In the genomic region with DNA sequence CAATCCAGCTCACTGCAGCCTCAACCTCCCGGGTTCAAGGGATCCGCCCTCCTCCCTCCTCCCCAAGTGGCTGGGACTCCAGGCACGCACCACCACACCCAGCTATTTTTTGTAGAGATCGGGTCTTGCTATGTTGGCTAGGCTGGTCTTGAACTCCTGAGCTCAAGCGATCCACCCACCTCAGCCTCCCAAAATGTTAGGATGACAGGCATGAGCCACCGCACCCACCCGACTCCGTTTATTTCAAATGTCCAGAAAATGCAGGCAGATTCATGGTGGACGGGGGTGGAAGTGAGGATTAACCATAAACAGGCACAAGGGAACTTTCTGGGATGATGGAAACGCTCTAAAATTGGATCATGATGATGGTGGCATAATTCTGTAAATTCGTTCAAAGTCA, we compare ENCODE assay signal across 26 cellular contexts.
"Had no signal": no experiment of that assay in that cellular context is flagged by ENCODE, and none has a peak within 500 bp of the region (broad histone marks: within the 10 kb centered on the region; RNA-seq: fewer than 3 reads in every experiment).

No MANE protein-coding gene starts in this region.

- H3K27me3 ChIP-seq: neural progenitor cell, neutrophil, ovary, right atrium auricular region, right lobe of liver, stomach, testis, thyroid gland, transverse colon, upper lobe of left lung had no signal

- H3K9ac ChIP-seq: neural progenitor cell had no signal

- FAIRE-seq: keratinocyte had no signal

- H3K27ac Mint-ChIP-seq: natural killer cell; nephron progenitor cell; neural progenitor cell; stimulated activated naive B cell treated with anti-CD40 and anti-IgM and Interleukin-4, amounts not matched to agents 10 μg/mL and 1 μg/mL and 100 μg/mL, for 72 hours had no signal

- H3K36me3 ChIP-seq: lower lobe of right lung, neural progenitor cell, neutrophil, ovary, right atrium auricular region, right lobe of liver, thyroid gland, transverse colon, upper lobe of left lung had no signal

- H3K4me1 Mint-ChIP-seq: nephron progenitor cell, neural progenitor cell had no signal

- H3K4me1 ChIP-seq: lower lobe of right lung, neural progenitor cell, right lobe of liver, stomach, thyroid gland, transverse colon, upper lobe of left lung had no signal

- ATAC-seq: left lobe of liver; lower lobe of right lung; natural killer cell; stimulated activated naive B cell treated with anti-CD40 and anti-IgM and Interleukin-4, amounts not matched to agents 10 μg/mL and 1 μg/mL and 100 μg/mL, for 72 hours; stimulated activated naive CD8-positive, alpha-beta T cell treated with anti-CD3 and anti-CD28 coated beads, Interleukin-15, Interleukin-2, amounts not matched to agents 100 U/mL and 50 U/mL, for 24 hours had no signal

- H3K27ac ChIP-seq: lower lobe of right lung, neural progenitor cell, neutrophil, ovary, right atrium auricular region, right lobe of liver, stomach, testis, thyroid gland, transverse colon, upper lobe of left lung had no signal

- H3K4me3 Mint-ChIP-seq: natural killer cell; nephron progenitor cell; neural progenitor cell; stimulated activated naive B cell treated with anti-CD40 and anti-IgM and Interleukin-4, amounts not matched to agents 10 μg/mL and 1 μg/mL and 100 μg/mL, for 72 hours had no signal

- H3K36me3 Mint-ChIP-seq: natural killer cell had no signal

- H3K4me3 ChIP-seq: lower lobe of right lung, neural progenitor cell, ovary, right atrium auricular region, right lobe of liver, smooth muscle cell, stomach, thyroid gland, transverse colon, upper lobe of left lung had no signal

- H2AFZ ChIP-seq: neural progenitor cell had no signal

- DNase-seq: hippocampal formation; lower lobe of right lung; mammary epithelial cell; naive B cell; natural killer cell; nephron progenitor cell; occipital lobe; right lobe of liver; stimulated activated CD4-positive, alpha-beta T cell treated with anti-CD3 and anti-CD28 coated beads, Interleukin-12 subunit alpha, Interleukin-12 subunit beta, amount 100 ng/mL, for 4 hours; stimulated activated CD4-positive, alpha-beta T cell treated with anti-CD3 and anti-CD28 coated beads, Interleukin-15, amount 100 ng/mL, for 24 hours; stimulated activated CD4-positive, alpha-beta T cell treated with anti-CD3 and anti-CD28 coated beads, Interleukin-2, amount 100 ng/mL, for 24 hours; stimulated activated CD4-positive, alpha-beta T cell treated with anti-CD3 and anti-CD28 coated beads, Interleukin-4, amount 100 ng/mL, for 1 hour; stimulated activated naive B cell treated with anti-CD40 and anti-IgM and Interleukin-4, amounts not matched to agents 10 μg/mL and 1 μg/mL and 100 μg/mL, for 72 hours; stimulated activated naive CD8-positive, alpha-beta T cell treated with anti-CD3 and anti-CD28 coated beads, Interleukin-15, Interleukin-2, amounts not matched to agents 100 U/mL and 50 U/mL, for 24 hours; stomach; thyroid gland; transverse colon; upper lobe of left lung had no signal

- H3K27me3 Mint-ChIP-seq: naive B cell; stimulated activated naive B cell treated with anti-CD40 and anti-IgM and Interleukin-4, amounts not matched to agents 10 μg/mL and 1 μg/mL and 100 μg/mL, for 72 hours had no signal

- H3K9me3 ChIP-seq: neutrophil, ovary, right atrium auricular region, right lobe of liver, testis, thyroid gland, transverse colon had no signal

- H3K4me2 ChIP-seq: neural progenitor cell, smooth muscle cell had no signal

- H3K9me3 Mint-ChIP-seq: natural killer cell had no signal
